In genomic region chr4:101730291-101731117, GRCh38 we compare ENCODE assay signal across 8 cellular contexts.
DNase-seq lines count a peak whose midpoint lies in the region; ATAC-seq and TF ChIP-seq lines count a peak whose summit lies in the region.

No MANE protein-coding gene starts in this region.

- H3K27ac ChIP-seq in lower lobe of right lung = no peak overlapping the region

- ATAC-seq in GM18508 (IDR thresholded peaks at IDR 0.05; ENCODE audit: insufficient read depth, unreplicated experiment) (peak; percentile 92), HG02973 (IDR thresholded peaks at IDR 0.05; ENCODE audit: unreplicated experiment) (peak; percentile 90), lower lobe of right lung (peak; percentile 90 to 95)
- peak; percentile 70 to 73 for ATAC-seq in activated CD4-positive, CD25-positive, alpha-beta regulatory T cell treated with anti-CD3 and anti-CD28 coated beads, Interleukin-2, amount 50 U/mL, for 24 hours

- H3K9me3 ChIP-seq in lower lobe of right lung = no peaks in the 10 kb centered on the region

- DNase-seq in AG08396 (ENCODE audit: low spot score) (peak; percentile 41), NCI-H2107 (lab: John Stamatoyannopoulos, UW) (peak; percentile 1), dermis microvascular lymphatic vessel endothelial cell (ENCODE audit: low read depth in 2 of 2) (peak; percentile 64 to 78), lower lobe of right lung (peak; percentile 56)
- peak; percentile 1 to 2 for DNase-seq in stimulated activated CD8-positive, alpha-beta memory T cell treated with anti-CD3 and anti-CD28 coated beads, Interleukin-4, amount 100 ng/mL, for 4 hours (ENCODE audit: low read depth in 2 of 2, low spot score in 1 of 2)

- TF ChIP-seq CTCF in lower lobe of right lung (IDR thresholded peaks at IDR 0.05) = peak; percentile 71

- H3K4me3 ChIP-seq in lower lobe of right lung = no peak overlapping the region

- no peaks in the 10 kb centered on the region for H3K4me1 ChIP-seq in lower lobe of right lung

- H3K36me3 ChIP-seq in lower lobe of right lung = no peaks in the 10 kb centered on the region

- intact Hi-C loops in lower lobe of right lung (cut with DNase I) = no loop called here

- no peaks in the 10 kb centered on the region for H3K27me3 ChIP-seq in lower lobe of right lung (ENCODE audit: low read depth)

Comparison
In these comparisons a context has a peak if more than half of its experiments do, and no peak if none do; other contexts are left out.
1. DNase-seq: peak in every context shown above with its lines; median percentile 71 in dermis microvascular lymphatic vessel endothelial cell; 56 in lower lobe of right lung; 41 in AG08396; 2 in stimulated activated CD8-positive, alpha-beta memory T cell treated with anti-CD3 and anti-CD28 coated beads, Interleukin-4, amount 100 ng/mL, for 4 hours; 1 in NCI-H2107.